In the genomic region with DNA sequence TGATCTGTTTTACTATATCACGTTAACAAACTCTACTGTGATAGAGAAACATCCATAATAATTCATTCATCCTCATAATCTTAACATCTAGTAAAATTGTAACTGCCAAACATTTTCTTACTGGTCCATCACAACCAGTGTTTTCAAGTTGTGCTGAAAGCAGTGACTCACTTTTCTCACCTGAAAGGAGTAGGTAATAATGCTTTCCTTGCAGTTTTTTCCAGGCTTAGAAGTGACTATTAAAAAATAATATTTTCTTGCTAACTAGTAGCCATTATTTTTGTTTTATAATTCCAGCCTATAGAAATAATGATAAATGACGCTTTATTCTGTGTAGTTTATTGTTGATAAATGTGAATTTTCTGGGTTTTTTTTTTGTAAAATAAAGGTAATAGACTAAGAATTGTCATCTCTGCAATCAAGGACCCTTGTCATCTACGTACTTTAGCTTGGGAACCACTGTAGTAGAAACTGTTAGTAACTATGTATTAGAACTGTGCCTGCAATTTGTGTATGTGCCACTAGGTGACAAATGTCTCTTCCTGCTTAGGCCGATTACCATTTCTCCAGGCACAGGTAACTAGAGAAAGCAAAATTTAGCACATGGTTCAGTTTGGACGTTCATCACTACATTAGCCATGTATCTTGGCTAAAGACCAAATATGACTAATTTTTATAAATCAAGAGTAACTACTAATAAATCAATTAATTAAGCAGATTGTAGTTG, we compare ENCODE assay signal across 17 cellular contexts.
DNase-seq lines count a peak whose midpoint lies in the region; ATAC-seq, FAIRE-seq and TF ChIP-seq lines count a peak whose summit lies in the region.
"Had no signal": no experiment of that assay in that cellular context is flagged by ENCODE, and none has a peak within 500 bp of the region (broad histone marks: within the 10 kb centered on the region; RNA-seq: fewer than 3 reads in every experiment).

No MANE protein-coding gene starts in this region.

- H3K27me3 Mint-ChIP-seq in nephron progenitor cell (ENCODE audit: low read depth, poor library complexity), result peaks cover 7% of the 10 kb centered on the region
- H3K27me3 Mint-ChIP-seq: activated CD4-positive, alpha-beta T cell treated with anti-CD3 and anti-CD28 coated beads, Interleukin-2, amount 10 ng/mL, durations not matched to agents 24 days and 14 days had no signal

- H3K4me1 Mint-ChIP-seq in nephron progenitor cell, result no peaks in the 10 kb centered on the region
- H3K4me1 Mint-ChIP-seq: activated CD4-positive, alpha-beta T cell treated with anti-CD3 and anti-CD28 coated beads, Interleukin-2, amount 10 ng/mL, durations not matched to agents 24 days and 14 days had no signal

- no peaks in the 10 kb centered on the region for H3K9me1 ChIP-seq in K562 (ENCODE audit: control insufficient read depth, insufficient read depth, low read length)

- H3K4me3 ChIP-seq in GM12864 (ENCODE audit: low read depth, low read length) (no peak overlapping the region), Karpas-422 (ENCODE audit: low read length) (no peak overlapping the region), K562 (no peak overlapping the region), gastroesophageal sphincter (no peak overlapping the region), Peyer's patch (no peak overlapping the region)
- H3K4me3 ChIP-seq: thyroid gland had no signal

- H3K9me3 Mint-ChIP-seq in nephron progenitor cell, result peaks cover 27% of the 10 kb centered on the region
- H3K9me3 Mint-ChIP-seq: activated CD4-positive, alpha-beta T cell treated with anti-CD3 and anti-CD28 coated beads, Interleukin-2, amount 10 ng/mL, durations not matched to agents 24 days and 14 days had no signal

- no peak overlapping the region for H3K4me3 Mint-ChIP-seq in nephron progenitor cell
- H3K4me3 Mint-ChIP-seq: activated CD4-positive, alpha-beta T cell treated with anti-CD3 and anti-CD28 coated beads, Interleukin-2, amount 10 ng/mL, durations not matched to agents 24 days and 14 days had no signal

- ATAC-seq in K562 (no peak), gastroesophageal sphincter (no peak)
- ATAC-seq: left cardiac atrium had no signal

- H3K36me3 Mint-ChIP-seq in nephron progenitor cell (ENCODE audit: low read depth), result peaks cover 5% of the 10 kb centered on the region

- H2AFZ ChIP-seq in Karpas-422 (ENCODE audit: low read length), result no peak overlapping the region
- H2AFZ ChIP-seq in K562 (ENCODE audit: low read depth, low read length), result no peak overlapping the region

- H3K9me3 ChIP-seq in Karpas-422 (ENCODE audit: low read length) (peaks cover 5% of the 10 kb centered on the region; the same call in 1 of the 2 replicates), K562 (replicated peaks; ENCODE audit: control insufficient read depth, insufficient read depth, low read depth, low read length) (no peaks in the 10 kb centered on the region), gastroesophageal sphincter (peaks cover 0 to 21% (median 0%) of the 10 kb centered on the region in 3 donors), Peyer's patch (no peaks in the 10 kb centered on the region)
- H3K9me3 ChIP-seq: thyroid gland had no signal

- no peak overlapping the region for H3K4me2 ChIP-seq in Karpas-422 (ENCODE audit: low read depth, low read length, poor library complexity, severe bottlenecking)
- no peak overlapping the region for H3K4me2 ChIP-seq in K562 (ENCODE audit: insufficient read depth, low read length)

- H3K9ac ChIP-seq in Karpas-422 (ENCODE audit: low read length), result no peak overlapping the region
- no peak overlapping the region for H3K9ac ChIP-seq in K562 (ENCODE audit: insufficient read depth in 1 of 2, low read depth in 2 of 2, low read length in 2 of 2)

- BruUV-seq in K562 (replicated peaks; lab: Mats Ljungman, UMichigan), result no TSS peak

- H3K27me3 ChIP-seq in Karpas-422 (ENCODE audit: low read length) (no peaks in the 10 kb centered on the region), K562 (ENCODE audit: control insufficient read depth in 2 of 2, insufficient read depth in 2 of 2, low read length in 2 of 2) (no peaks in the 10 kb centered on the region), gastroesophageal sphincter (no peaks in the 10 kb centered on the region), Peyer's patch (no peaks in the 10 kb centered on the region)
- H3K27me3 ChIP-seq: thyroid gland had no signal

- intact Hi-C loops in K562 (cut with micrococcal nuclease), result no loop called here

- H3K27ac Mint-ChIP-seq in nephron progenitor cell, result no peak overlapping the region
- H3K27ac Mint-ChIP-seq: activated CD4-positive, alpha-beta T cell treated with anti-CD3 and anti-CD28 coated beads, Interleukin-2, amount 10 ng/mL, durations not matched to agents 24 days and 14 days had no signal

- 2% methylated on average over 5 of the region's 5 CpGs for WGBS in K562 (ENCODE audit: insufficient coverage, low coverage, missing lambda C conversion rate)
- whole genome bisulfite sequencing in gastroesophageal sphincter (ENCODE audit: low coverage in 1 of 2), 2 donors, result 62 to 76% methylated on average over 4 to 5 of the region's 5 CpGs

- H3K27ac ChIP-seq in Karpas-422 (ENCODE audit: low read length), result no peak overlapping the region
- H3K27ac ChIP-seq in K562 (ENCODE audit: extremely low read depth, low read depth, low read length), result no peak overlapping the region
- H3K27ac ChIP-seq in gastroesophageal sphincter, result no peak overlapping the region
- no peak overlapping the region for H3K27ac ChIP-seq in Peyer's patch
- H3K27ac ChIP-seq: thyroid gland had no signal

- POLR2A ChIA-PET in K562 (lab: Yijun Ruan, JAX), result no interaction called here

- DNase-seq in GM12864 (ENCODE audit: low read depth) (no peak), Karpas-422 (peak; percentile 51), K562 (ENCODE audit: extremely low read depth in 1 of 4, low spot score in 3 of 4) (peak in 3 of 4 experiments; percentile 4 to 39 (median 34)), nephron progenitor cell (no peak), middle frontal gyrus (ENCODE audit: extremely low spot score, low spot score) (no peak), Peyer's patch (no peak)
- DNase-seq: activated CD4-positive, alpha-beta T cell treated with anti-CD3 and anti-CD28 coated beads, Interleukin-2, amount 10 ng/mL, durations not matched to agents 24 days and 14 days; activated T-cell treated with anti-CD3 and anti-CD28 coated beads, Interleukin-2, amount 50 U/mL, for 48 hours; cerebellar nuclear complex; EL; erythroblast; left cardiac atrium; NCI-H146; NCI-H510A treated with DMSO at 0.1 percent for 48 hours; thyroid gland had no signal

- H3K4me1 ChIP-seq in Karpas-422 (ENCODE audit: low read length) (no peaks in the 10 kb centered on the region), K562 (replicated peaks in 1 of 2; ENCODE audit: control insufficient read depth in 2 of 2, insufficient read depth in 2 of 2, low read length in 2 of 2) (no peaks in the 10 kb centered on the region), gastroesophageal sphincter (peaks cover 0 to 13% (median 0%) of the 10 kb centered on the region in 3 donors), Peyer's patch (no peaks in the 10 kb centered on the region)
- H3K4me1 ChIP-seq: thyroid gland had no signal

- peak; percentile 44 for FAIRE-seq in K562 (lab: Jason Lieb, UNC)
- FAIRE-seq: GM18507 had no signal

- no peak for TF ChIP-seq RAD21 in K562 (CRISPR knock-in tag; conservative IDR thresholded peaks at IDR 0.05 in 1 of 2, IDR thresholded peaks at IDR 0.05 in 1 of 2)

- TF ChIP-seq POLR2A in K562 (conservative IDR thresholded peaks at IDR 0.05), result no peak
- TF ChIP-seq POLR2A in gastroesophageal sphincter (IDR thresholded peaks at IDR 0.05), result no peak
- TF ChIP-seq POLR2A in Peyer's patch (IDR thresholded peaks at IDR 0.05), result no peak

- H3K9me2 ChIP-seq in Karpas-422 (replicated peaks; ENCODE audit: insufficient read depth, low read length), result no peaks in the 10 kb centered on the region

- CTCF ChIA-PET in K562 (lab: Yijun Ruan, JAX; ENCODE audit: low intra/inter-chr PET ratio), result no interaction called here

- H3K36me3 ChIP-seq in Karpas-422 (ENCODE audit: insufficient read depth, low read length) (no peaks in the 10 kb centered on the region), K562 (ENCODE audit: control insufficient read depth, insufficient read depth, low read length) (no peaks in the 10 kb centered on the region), gastroesophageal sphincter (no peaks in the 10 kb centered on the region), Peyer's patch (no peaks in the 10 kb centered on the region)
- H3K36me3 ChIP-seq: thyroid gland had no signal

- no peaks in the 10 kb centered on the region for H4K20me1 ChIP-seq in Karpas-422 (ENCODE audit: insufficient read depth, low read depth, low read length)
- no peaks in the 10 kb centered on the region for H4K20me1 ChIP-seq in K562 (replicated peaks; ENCODE audit: control insufficient read depth, insufficient read depth, low read length)

- H3K79me2 ChIP-seq in Karpas-422 (ENCODE audit: low read length) (no peaks in the 10 kb centered on the region), K562 (ENCODE audit: control insufficient read depth, insufficient read depth, low read length) (no peaks in the 10 kb centered on the region)

- TF ChIP-seq EP300 in K562 (IDR thresholded peaks at IDR 0.05; ENCODE audit: low read length) (no peak), gastroesophageal sphincter (IDR thresholded peaks at IDR 0.05) (no peak)

- peak; percentile 57 for TF ChIP-seq CTCF in GM12864 (IDR thresholded peaks at IDR 0.05; ENCODE audit: low read depth, low read length, missing control alignments)
- peak; percentile 17 to 29 (median 28); a peak in 1 of 6 replicates for TF ChIP-seq CTCF in K562 (IDR thresholded peaks at IDR 0.05 in 2 of 3, conservative IDR thresholded peaks at IDR 0.05 in 1 of 3; ENCODE audit: insufficient read depth in 2 of 3, low read depth in 1 of 3, low read length in 3 of 3)
- peak; percentile 42 for TF ChIP-seq CTCF in nephron progenitor cell (IDR thresholded peaks at IDR 0.05)
- TF ChIP-seq CTCF in gastroesophageal sphincter (IDR thresholded peaks at IDR 0.05), result no peak
- no peak for TF ChIP-seq CTCF in Peyer's patch (IDR thresholded peaks at IDR 0.05)

- in situ Hi-C loops in K562 (cut with MboI), result no loop called here

TF ChIP-seq in K562, 482 proteins besides CTCF, POLR2A, EP300 and RAD21:
- TF ChIP-seq ZNF583 (CRISPR knock-in tag; IDR thresholded peaks at IDR 0.05) (no peak), ZNF316 (IDR thresholded peaks at IDR 0.05) (peak; percentile 37; the same call in 1 of the 2 replicates), MAFF (IDR thresholded peaks at IDR 0.05; ENCODE audit: low read length) (peak; percentile 24; the same call in 1 of the 2 replicates)

Comparison
In these comparisons a context has a peak if more than half of its experiments do, and no peak if none do; other contexts are left out.
1. DNase-seq: peak in Karpas-422 (single experiment) and K562 (3 of 4); none in GM12864 (single experiment), nephron progenitor cell (single experiment), middle frontal gyrus (single experiment) and Peyer's patch (0 of 3).
2. CTCF ChIP-seq: peak in GM12864 (single experiment), K562 (3 of 3) and nephron progenitor cell (single experiment); none in gastroesophageal sphincter (0 of 4) and Peyer's patch (0 of 6).